In genomic region chr11:1869427-1870325, GRCh38 we compare ENCODE assay signal across 9 cellular contexts. TPM values are rescaled to one million over a fixed set of nuclear protein-coding genes. Genes with fewer than 3 reads are reported as not detected.
A peak's percentile ranks its signal among the peaks of the same experiment; 100 is the strongest.
DNase-seq lines count a peak whose midpoint lies in the region; ATAC-seq, FAIRE-seq and TF ChIP-seq lines count a peak whose summit lies in the region.
"Had no signal": no experiment of that assay in that cellular context is flagged by ENCODE, and none has a peak within 500 bp of the region (broad histone marks: within the 10 kb centered on the region; RNA-seq: fewer than 3 reads in every experiment).

No MANE protein-coding gene starts in this region.

- peak overlapping the region; percentile 33 to 57 for H3K4me3 Mint-ChIP-seq in activated T-cell treated with anti-CD3 and anti-CD28 coated beads, Interleukin-2, amount 50 U/mL, for 72 hours
- H3K4me3 Mint-ChIP-seq in T-helper 17 cell (peak overlapping the region; percentile 89), type B pancreatic cell (no peak overlapping the region)

- 7% methylated on average over 22 of the region's 34 CpGs for WGBS in HepG2 (ENCODE audit: low lambda C conversion rate)

- no peak overlapping the region for H3K9ac ChIP-seq in HepG2 (ENCODE audit: insufficient read depth, low read depth, low read length)

- DNase-seq in activated T-cell treated with anti-CD3 and anti-CD28 coated beads, Interleukin-2, amount 50 U/mL, for 72 hours, result no peak
- DNase-seq in activated T-cell treated with anti-CD3 and anti-CD28 coated beads, Interleukin-2, amount 50 U/mL, for 1 hour, result no peak
- no peak for DNase-seq in T-helper 17 cell
- peak; percentile 20 for DNase-seq in HepG2 (ENCODE audit: low spot score)
- DNase-seq in type B pancreatic cell (ENCODE audit: extremely low spot score, unreplicated experiment), result no peak
- no peak for DNase-seq in MV-4-11 (lab: John Stamatoyannopoulos, UW)
- no peak for DNase-seq in posterior vena cava (ENCODE audit: low spot score)
- DNase-seq in foreskin melanocyte, result no peak

- TF ChIP-seq EP300 in HepG2 (IDR thresholded peaks at IDR 0.05; ENCODE audit: low read depth in 2 of 2, low read length in 2 of 2), result no peak
- TF ChIP-seq EP300 in HepG2 (CRISPR knock-in tag; IDR thresholded peaks at IDR 0.05; ENCODE audit: borderline replicate concordance), result no peak

- intact Hi-C loops in HepG2 (cut with micrococcal nuclease; ENCODE audit: unreplicated experiment), result no loop called here
- intact Hi-C loops in posterior vena cava (cut with DNase I), result no loop called here

- CTCF ChIA-PET in HepG2 (lab: Yijun Ruan, JAX; ENCODE audit: low intra/inter-chr PET ratio, low total read pairs), result no interaction called here

- no peak overlapping the region for H3K27ac Mint-ChIP-seq in activated T-cell treated with anti-CD3 and anti-CD28 coated beads, Interleukin-2, amount 50 U/mL, for 72 hours
- H3K27ac Mint-ChIP-seq in T-helper 17 cell, result peak overlapping the region; percentile 94
- no peak overlapping the region for H3K27ac Mint-ChIP-seq in type B pancreatic cell

- no TSS peak for BruUV-seq in HepG2 (replicated peaks; lab: Mats Ljungman, UMichigan)

- no peaks in the 10 kb centered on the region for H3K4me1 ChIP-seq in HepG2 (ENCODE audit: insufficient read depth, low read length)

- no peak overlapping the region for H3K27ac ChIP-seq in HepG2 (ENCODE audit: extremely low read length, insufficient read depth, low read length)

- TF ChIP-seq RAD21 in HepG2 (CRISPR knock-in tag; IDR thresholded peaks at IDR 0.05), result no peak

- ATAC-seq in activated T-cell treated with anti-CD3 and anti-CD28 coated beads, Interleukin-2, amount 50 U/mL, for 72 hours (replicated peaks in 1 of 2), result no peak
- ATAC-seq in T-helper 17 cell (no peak), HepG2 (peak; percentile 74)

- no peak overlapping the region for H2AFZ ChIP-seq in HepG2 (ENCODE audit: low read length)

- peaks cover 1 to 2% of the 10 kb centered on the region in 2 donors for H3K36me3 Mint-ChIP-seq in activated T-cell treated with anti-CD3 and anti-CD28 coated beads, Interleukin-2, amount 50 U/mL, for 72 hours (ENCODE audit: insufficient read depth in 2 of 2)
- H3K36me3 Mint-ChIP-seq in T-helper 17 cell (ENCODE audit: low read depth), result no peaks in the 10 kb centered on the region
- no peaks in the 10 kb centered on the region for H3K36me3 Mint-ChIP-seq in type B pancreatic cell

- TF ChIP-seq CTCF in HepG2 (CRISPR knock-in tag; IDR thresholded peaks at IDR 0.05) (peak; percentile 54), type B pancreatic cell (conservative IDR thresholded peaks at IDR 0.05) (peak; percentile 44)

- in situ Hi-C loops in HepG2 (cut with HindIII; ENCODE audit: extremely low pct_ligation_motif_present, low pct_unique_long_range_greater_than_20kb), result no loop called here

- POLR2A ChIA-PET in HepG2 (lab: Yijun Ruan, JAX), result no interaction called here

- H3K4me1 Mint-ChIP-seq in activated T-cell treated with anti-CD3 and anti-CD28 coated beads, Interleukin-2, amount 50 U/mL, for 72 hours (ENCODE audit: low read depth), result peaks cover 30% of the 10 kb centered on the region
- H3K4me1 Mint-ChIP-seq in T-helper 17 cell (peaks cover 58% of the 10 kb centered on the region), type B pancreatic cell (ENCODE audit: unreplicated experiment) (peaks cover 3% of the 10 kb centered on the region)

- FAIRE-seq in HepG2 (lab: Jason Lieb, UNC), result no peak

- no peak for TF ChIP-seq POLR2A in HepG2 (IDR thresholded peaks at IDR 0.05; ENCODE audit: insufficient read depth in 1 of 2, low read depth in 2 of 2, low read length in 2 of 2)

- peaks cover 25 to 79% of the 10 kb centered on the region in 2 experiments for H3K27me3 ChIP-seq in HepG2 (ENCODE audit: control insufficient read depth in 1 of 2, insufficient read depth in 2 of 2, low read length in 2 of 2)

- H3K4me3 ChIP-seq in HepG2 (replicated peaks in 1 of 3; ENCODE audit: insufficient read depth in 1 of 3, low read depth in 2 of 3, low read length in 3 of 3), result no peak overlapping the region

- no peaks in the 10 kb centered on the region for H3K79me2 ChIP-seq in HepG2 (ENCODE audit: insufficient read depth, low read length)

- H3K36me3 ChIP-seq in HepG2 (replicated peaks in 1 of 2; ENCODE audit: control insufficient read depth in 1 of 2, insufficient read depth in 2 of 2, low read length in 2 of 2), result no peaks in the 10 kb centered on the region

- no peaks in the 10 kb centered on the region for H3K27me3 Mint-ChIP-seq in activated T-cell treated with anti-CD3 and anti-CD28 coated beads, Interleukin-2, amount 50 U/mL, for 72 hours (ENCODE audit: low read depth)
- H3K27me3 Mint-ChIP-seq in T-helper 17 cell, result no peaks in the 10 kb centered on the region
- H3K27me3 Mint-ChIP-seq in type B pancreatic cell, result peaks cover 3% of the 10 kb centered on the region

- H3K4me2 ChIP-seq in HepG2 (ENCODE audit: low read depth, low read length), result no peak overlapping the region

- H3K9me3 Mint-ChIP-seq in activated T-cell treated with anti-CD3 and anti-CD28 coated beads, Interleukin-2, amount 50 U/mL, for 72 hours, result no peaks in the 10 kb centered on the region
- H3K9me3 Mint-ChIP-seq in type B pancreatic cell, result no peaks in the 10 kb centered on the region

- H4K20me1 ChIP-seq in HepG2 (ENCODE audit: insufficient read depth, low read length), result no peaks in the 10 kb centered on the region

- H3K9me3 ChIP-seq in T-helper 17 cell (ENCODE audit: control insufficient read depth, low read length, poor library complexity, severe bottlenecking) (no peaks in the 10 kb centered on the region), HepG2 (ENCODE audit: low read length) (no peaks in the 10 kb centered on the region)

RNA-seq across cellular contexts. Expression of gene LSP1, which starts 16.8 kb away (rescaled TPM):
- total RNA-seq in activated T-cell treated with anti-CD3 and anti-CD28 coated beads, Interleukin-2, amount 50 U/mL, for 72 hours, result 100 to 1,000 TPM; 301 to 312 TPM
- total RNA-seq in T-helper 17 cell (100 to 1,000 TPM; 297 to 299 TPM), HepG2 (2016; rRNA removed; fragmentation: Illumina TruSeq; extraction: Trizol) (0.29 and 1.00 TPM in 2 replicates), type B pancreatic cell (ENCODE audit: low replicate concordance) (0.50 and 0.53 TPM in 2 replicates), posterior vena cava (100 to 1,000 TPM in 1 of 2 donors, 10 to 100 TPM in 1; 39.1 to 122 TPM)
- 0.35 and 2.3 TPM in 2 replicates for total RNA-seq in HepG2 (2016; cell fraction: cytosol; rRNA removed; fragmentation: Illumina TruSeq; extraction: Trizol; ENCODE audit: low read depth)
- 0.65 and 1.00 TPM in 2 replicates for total RNA-seq in HepG2 (2016; cell fraction: insoluble cytoplasmic fraction; rRNA removed; fragmentation: Illumina TruSeq; extraction: Trizol)
- total RNA-seq in HepG2 (2016; cell fraction: membrane; rRNA removed; fragmentation: Illumina TruSeq; extraction: Trizol), result 1.00 and 1.5 TPM in 2 replicates
- not detected in 2 replicates for total RNA-seq in HepG2 (2016; cell fraction: nucleus; rRNA removed; fragmentation: Illumina TruSeq; extraction: Trizol)
- polyA plus RNA-seq in HepG2 (2011; rRNA removed), result 0.59 and 1.5 TPM in 2 replicates
- polyA plus RNA-seq in HepG2 (2011; cell fraction: cytosol; rRNA removed), result 0.87 and 0.93 TPM in 2 replicates
- polyA plus RNA-seq in HepG2 (2011; cell fraction: nucleus; rRNA removed), result 1.4 and 10.9 TPM in 2 replicates
- polyA plus RNA-seq in HepG2 (2012), result 0.93 and 1.1 TPM in 2 replicates
- 0.59 and 1.5 TPM in 2 replicates for polyA plus RNA-seq in HepG2 (2016; cell fraction: cytosol; fragmentation: Illumina TruSeq; extraction: Trizol; ENCODE audit: low read depth)
- 0.38 and 0.45 TPM in 2 replicates for polyA plus RNA-seq in HepG2 (2016; cell fraction: insoluble cytoplasmic fraction; fragmentation: Illumina TruSeq; extraction: Trizol; ENCODE audit: low read depth)
- 0.73 and 1.2 TPM in 2 replicates for polyA plus RNA-seq in HepG2 (2016; cell fraction: membrane; fragmentation: Illumina TruSeq; extraction: Trizol; ENCODE audit: low read depth)
- 0.79 and 0.90 TPM in 2 replicates for polyA plus RNA-seq in HepG2 (2016; cell fraction: nucleus; fragmentation: Illumina TruSeq; extraction: Trizol; ENCODE audit: insufficient read depth, low read depth)
- polyA minus RNA-seq in HepG2 (2011; rRNA and poly(A)+ RNA removed; ENCODE audit: low replicate concordance), result 0.28 and 0.60 TPM in 2 replicates
- 0.59 and 0.70 TPM in 2 replicates for polyA minus RNA-seq in HepG2 (2011; cell fraction: cytosol; rRNA and poly(A)+ RNA removed)
- polyA minus RNA-seq in HepG2 (2011; cell fraction: nucleus; rRNA and poly(A)+ RNA removed), result not detected in 2 replicates

RNA-seq across cellular contexts. Expression of gene PRR33, which starts 22.0 kb away (rescaled TPM):
- total RNA-seq in activated T-cell treated with anti-CD3 and anti-CD28 coated beads, Interleukin-2, amount 50 U/mL, for 72 hours, result not detected
- not detected for total RNA-seq in T-helper 17 cell
- total RNA-seq in HepG2 (2016; rRNA removed; fragmentation: Illumina TruSeq; extraction: Trizol), result not detected in 2 replicates
- total RNA-seq in HepG2 (2016; cell fraction: cytosol; rRNA removed; fragmentation: Illumina TruSeq; extraction: Trizol; ENCODE audit: low read depth), result not detected in 2 replicates
- total RNA-seq in HepG2 (2016; cell fraction: insoluble cytoplasmic fraction; rRNA removed; fragmentation: Illumina TruSeq; extraction: Trizol), result not detected in 2 replicates
- not detected in 2 replicates for total RNA-seq in HepG2 (2016; cell fraction: membrane; rRNA removed; fragmentation: Illumina TruSeq; extraction: Trizol)
- not detected in 2 replicates for total RNA-seq in HepG2 (2016; cell fraction: nucleus; rRNA removed; fragmentation: Illumina TruSeq; extraction: Trizol)
- polyA plus RNA-seq in HepG2 (2011; rRNA removed), result not detected in 2 replicates
- not detected in 2 replicates for polyA plus RNA-seq in HepG2 (2011; cell fraction: cytosol; rRNA removed)
- polyA plus RNA-seq in HepG2 (2011; cell fraction: nucleus; rRNA removed), result not detected in 2 replicates
- polyA plus RNA-seq in HepG2 (2012), result 0.05 TPM in 1 of 2 replicates, not detected in the other
- polyA plus RNA-seq in HepG2 (2016; cell fraction: cytosol; fragmentation: Illumina TruSeq; extraction: Trizol; ENCODE audit: low read depth), result not detected in 2 replicates
- polyA plus RNA-seq in HepG2 (2016; cell fraction: insoluble cytoplasmic fraction; fragmentation: Illumina TruSeq; extraction: Trizol; ENCODE audit: low read depth), result not detected in 2 replicates
- not detected in 2 replicates for polyA plus RNA-seq in HepG2 (2016; cell fraction: membrane; fragmentation: Illumina TruSeq; extraction: Trizol; ENCODE audit: low read depth)
- polyA plus RNA-seq in HepG2 (2016; cell fraction: nucleus; fragmentation: Illumina TruSeq; extraction: Trizol; ENCODE audit: insufficient read depth, low read depth), result not detected in 2 replicates
- not detected in 2 replicates for polyA minus RNA-seq in HepG2 (2011; rRNA and poly(A)+ RNA removed; ENCODE audit: low replicate concordance)
- polyA minus RNA-seq in HepG2 (2011; cell fraction: cytosol; rRNA and poly(A)+ RNA removed), result not detected in 2 replicates
- polyA minus RNA-seq in HepG2 (2011; cell fraction: nucleus; rRNA and poly(A)+ RNA removed), result not detected in 2 replicates
- not detected in 2 replicates for total RNA-seq in type B pancreatic cell (ENCODE audit: low replicate concordance)
- total RNA-seq in posterior vena cava, result under 1 TPM in 1 of 2 donors, not detected in 1; 0.14 TPM
- total RNA-seq: liver had no signal
- polyA plus RNA-seq: liver had no signal

RNA-seq across cellular contexts. Expression of gene TNNI2, which starts 30.9 kb away (rescaled TPM):
- total RNA-seq in activated T-cell treated with anti-CD3 and anti-CD28 coated beads, Interleukin-2, amount 50 U/mL, for 72 hours, result 1 to 10 TPM; 1.2 TPM
- not detected for total RNA-seq in T-helper 17 cell
- 7.2 and 8.5 TPM in 2 replicates for total RNA-seq in HepG2 (2016; rRNA removed; fragmentation: Illumina TruSeq; extraction: Trizol)
- 4.6 and 5.0 TPM in 2 replicates for total RNA-seq in HepG2 (2016; cell fraction: cytosol; rRNA removed; fragmentation: Illumina TruSeq; extraction: Trizol; ENCODE audit: low read depth)
- total RNA-seq in HepG2 (2016; cell fraction: insoluble cytoplasmic fraction; rRNA removed; fragmentation: Illumina TruSeq; extraction: Trizol), result 6.9 and 7.7 TPM in 2 replicates
- 5.9 and 6.3 TPM in 2 replicates for total RNA-seq in HepG2 (2016; cell fraction: membrane; rRNA removed; fragmentation: Illumina TruSeq; extraction: Trizol)
- 2.2 and 3.4 TPM in 2 replicates for total RNA-seq in HepG2 (2016; cell fraction: nucleus; rRNA removed; fragmentation: Illumina TruSeq; extraction: Trizol)
- 12.0 and 21.2 TPM in 2 replicates for polyA plus RNA-seq in HepG2 (2011; rRNA removed)
- polyA plus RNA-seq in HepG2 (2011; cell fraction: cytosol; rRNA removed), result 19.5 and 30.5 TPM in 2 replicates
- 47.5 and 50.6 TPM in 2 replicates for polyA plus RNA-seq in HepG2 (2011; cell fraction: nucleus; rRNA removed)
- polyA plus RNA-seq in HepG2 (2012), result 52.9 and 67.0 TPM in 2 replicates
- polyA plus RNA-seq in HepG2 (2016; cell fraction: cytosol; fragmentation: Illumina TruSeq; extraction: Trizol; ENCODE audit: low read depth), result 7.5 and 8.0 TPM in 2 replicates
- polyA plus RNA-seq in HepG2 (2016; cell fraction: insoluble cytoplasmic fraction; fragmentation: Illumina TruSeq; extraction: Trizol; ENCODE audit: low read depth), result 6.6 and 8.3 TPM in 2 replicates
- polyA plus RNA-seq in HepG2 (2016; cell fraction: membrane; fragmentation: Illumina TruSeq; extraction: Trizol; ENCODE audit: low read depth), result 4.0 and 6.2 TPM in 2 replicates
- polyA plus RNA-seq in HepG2 (2016; cell fraction: nucleus; fragmentation: Illumina TruSeq; extraction: Trizol; ENCODE audit: insufficient read depth, low read depth), result 5.3 and 9.8 TPM in 2 replicates
- polyA minus RNA-seq in HepG2 (2011; rRNA and poly(A)+ RNA removed; ENCODE audit: low replicate concordance), result 2.8 TPM in 1 of 2 replicates, not detected in the other
- polyA minus RNA-seq in HepG2 (2011; cell fraction: cytosol; rRNA and poly(A)+ RNA removed), result 3.9 and 4.6 TPM in 2 replicates
- polyA minus RNA-seq in HepG2 (2011; cell fraction: nucleus; rRNA and poly(A)+ RNA removed), result 2.6 and 3.2 TPM in 2 replicates
- total RNA-seq in type B pancreatic cell (ENCODE audit: low replicate concordance), result 1.7 and 3.9 TPM in 2 replicates
- 1 to 10 TPM; 1.0 to 1.3 TPM for total RNA-seq in posterior vena cava

RNA-seq across cellular contexts. Expression of gene SYT8, which starts 34.9 kb away (rescaled TPM):
- not detected for total RNA-seq in activated T-cell treated with anti-CD3 and anti-CD28 coated beads, Interleukin-2, amount 50 U/mL, for 72 hours
- not detected for total RNA-seq in T-helper 17 cell
- 0.60 TPM in 1 of 2 replicates, not detected in the other for total RNA-seq in HepG2 (2016; rRNA removed; fragmentation: Illumina TruSeq; extraction: Trizol)
- not detected in 2 replicates for total RNA-seq in HepG2 (2016; cell fraction: cytosol; rRNA removed; fragmentation: Illumina TruSeq; extraction: Trizol; ENCODE audit: low read depth)
- 0.19 TPM in 1 of 2 replicates, not detected in the other for total RNA-seq in HepG2 (2016; cell fraction: insoluble cytoplasmic fraction; rRNA removed; fragmentation: Illumina TruSeq; extraction: Trizol)
- total RNA-seq in HepG2 (2016; cell fraction: membrane; rRNA removed; fragmentation: Illumina TruSeq; extraction: Trizol), result 0.12 and 0.24 TPM in 2 replicates
- total RNA-seq in HepG2 (2016; cell fraction: nucleus; rRNA removed; fragmentation: Illumina TruSeq; extraction: Trizol), result 0.38 and 1.4 TPM in 2 replicates
- polyA plus RNA-seq in HepG2 (2011; rRNA removed), result 2.1 and 2.3 TPM in 2 replicates
- polyA plus RNA-seq in HepG2 (2011; cell fraction: cytosol; rRNA removed), result 0.23 and 0.67 TPM in 2 replicates
- 64.9 and 87.5 TPM in 2 replicates for polyA plus RNA-seq in HepG2 (2011; cell fraction: nucleus; rRNA removed)
- polyA plus RNA-seq in HepG2 (2012), result 0.56 and 1.3 TPM in 2 replicates
- polyA plus RNA-seq in HepG2 (2016; cell fraction: cytosol; fragmentation: Illumina TruSeq; extraction: Trizol; ENCODE audit: low read depth), result not detected in 2 replicates
- polyA plus RNA-seq in HepG2 (2016; cell fraction: insoluble cytoplasmic fraction; fragmentation: Illumina TruSeq; extraction: Trizol; ENCODE audit: low read depth), result not detected in 2 replicates
- not detected in 2 replicates for polyA plus RNA-seq in HepG2 (2016; cell fraction: membrane; fragmentation: Illumina TruSeq; extraction: Trizol; ENCODE audit: low read depth)
- 1.7 and 2.2 TPM in 2 replicates for polyA plus RNA-seq in HepG2 (2016; cell fraction: nucleus; fragmentation: Illumina TruSeq; extraction: Trizol; ENCODE audit: insufficient read depth, low read depth)
- 0.28 TPM in 1 of 2 replicates, not detected in the other for polyA minus RNA-seq in HepG2 (2011; rRNA and poly(A)+ RNA removed; ENCODE audit: low replicate concordance)
- 0.62 TPM in 1 of 2 replicates, not detected in the other for polyA minus RNA-seq in HepG2 (2011; cell fraction: cytosol; rRNA and poly(A)+ RNA removed)
- polyA minus RNA-seq in HepG2 (2011; cell fraction: nucleus; rRNA and poly(A)+ RNA removed), result 2.9 and 3.7 TPM in 2 replicates
- 4.5 and 7.9 TPM in 2 replicates for total RNA-seq in type B pancreatic cell (ENCODE audit: low replicate concordance)
- not detected for total RNA-seq in posterior vena cava

RNA-seq across cellular contexts. Expression of gene TNNT3, which starts 49.8 kb away (rescaled TPM):
- 10 to 100 TPM in 1 of 2 donors, 1 to 10 TPM in 1; 5.6 to 15.5 TPM for total RNA-seq in activated T-cell treated with anti-CD3 and anti-CD28 coated beads, Interleukin-2, amount 50 U/mL, for 72 hours
- total RNA-seq in T-helper 17 cell, result 1 to 10 TPM; 7.4 to 8.9 TPM
- not detected in 2 replicates for total RNA-seq in HepG2 (2016; rRNA removed; fragmentation: Illumina TruSeq; extraction: Trizol)
- total RNA-seq in HepG2 (2016; cell fraction: cytosol; rRNA removed; fragmentation: Illumina TruSeq; extraction: Trizol; ENCODE audit: low read depth), result not detected in 2 replicates
- not detected in 2 replicates for total RNA-seq in HepG2 (2016; cell fraction: insoluble cytoplasmic fraction; rRNA removed; fragmentation: Illumina TruSeq; extraction: Trizol)
- not detected in 2 replicates for total RNA-seq in HepG2 (2016; cell fraction: membrane; rRNA removed; fragmentation: Illumina TruSeq; extraction: Trizol)
- not detected in 2 replicates for total RNA-seq in HepG2 (2016; cell fraction: nucleus; rRNA removed; fragmentation: Illumina TruSeq; extraction: Trizol)
- not detected in 2 replicates for polyA plus RNA-seq in HepG2 (2011; rRNA removed)
- polyA plus RNA-seq in HepG2 (2011; cell fraction: cytosol; rRNA removed), result not detected in 2 replicates
- polyA plus RNA-seq in HepG2 (2011; cell fraction: nucleus; rRNA removed), result not detected in 2 replicates
- not detected in 2 replicates for polyA plus RNA-seq in HepG2 (2012)
- polyA plus RNA-seq in HepG2 (2016; cell fraction: cytosol; fragmentation: Illumina TruSeq; extraction: Trizol; ENCODE audit: low read depth), result not detected in 2 replicates
- not detected in 2 replicates for polyA plus RNA-seq in HepG2 (2016; cell fraction: insoluble cytoplasmic fraction; fragmentation: Illumina TruSeq; extraction: Trizol; ENCODE audit: low read depth)
- not detected in 2 replicates for polyA plus RNA-seq in HepG2 (2016; cell fraction: membrane; fragmentation: Illumina TruSeq; extraction: Trizol; ENCODE audit: low read depth)
- polyA plus RNA-seq in HepG2 (2016; cell fraction: nucleus; fragmentation: Illumina TruSeq; extraction: Trizol; ENCODE audit: insufficient read depth, low read depth), result not detected in 2 replicates
- polyA minus RNA-seq in HepG2 (2011; rRNA and poly(A)+ RNA removed; ENCODE audit: low replicate concordance), result not detected in 2 replicates
- polyA minus RNA-seq in HepG2 (2011; cell fraction: cytosol; rRNA and poly(A)+ RNA removed), result not detected in 2 replicates
- not detected in 2 replicates for polyA minus RNA-seq in HepG2 (2011; cell fraction: nucleus; rRNA and poly(A)+ RNA removed)
- total RNA-seq in type B pancreatic cell (ENCODE audit: low replicate concordance), result 17.3 and 40.9 TPM in 2 replicates
- 10 to 100 TPM; 17.9 to 45.3 TPM for total RNA-seq in posterior vena cava

Comparison
In these comparisons a context has a peak if more than half of its experiments do, and no peak if none do; other contexts are left out.
1. RNA of gene LSP1, which starts 16.8 kb away (total RNA-seq): 301 to 312 TPM in activated T-cell treated with anti-CD3 and anti-CD28 coated beads, Interleukin-2, amount 50 U/mL, for 72 hours, 297 to 299 TPM in T-helper 17 cell and 39.1 to 122 TPM in posterior vena cava; 0.29 to 2.3 TPM in HepG2 and 0.50 to 0.53 TPM in type B pancreatic cell; every median in the first group is over 10 times any median in the second.